ENCODE assay signal across 33 cellular contexts in the genomic region with DNA sequence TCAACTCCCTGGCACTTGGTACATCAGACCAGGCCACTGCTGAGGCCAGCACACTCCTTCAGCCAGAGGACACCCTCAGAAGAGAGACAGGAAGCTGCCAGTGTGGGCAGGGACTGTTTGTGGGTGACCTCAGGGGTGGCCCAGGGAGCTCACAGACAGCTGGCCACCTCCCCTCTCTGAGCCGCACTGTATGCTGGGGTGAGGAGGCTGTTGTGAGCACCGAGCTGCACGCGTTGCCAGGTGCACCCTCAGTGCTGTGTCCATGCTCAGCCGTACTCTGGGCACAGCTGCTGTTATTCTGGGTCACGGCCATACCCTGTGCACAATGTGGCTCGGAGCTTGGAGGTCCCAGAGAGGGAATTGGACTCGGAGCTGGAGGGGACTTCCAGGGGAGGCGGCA.
DNase-seq lines count a peak whose midpoint lies in the region; ATAC-seq, FAIRE-seq and TF ChIP-seq lines count a peak whose summit lies in the region.
"Had no signal": no experiment of that assay in that cellular context is flagged by ENCODE, and none has a peak within 500 bp of the region (broad histone marks: within the 10 kb centered on the region; RNA-seq: fewer than 3 reads in every experiment).

No MANE protein-coding gene starts in this region.

- H3K27me3 ChIP-seq in BLaER1, result no peaks in the 10 kb centered on the region
- no peaks in the 10 kb centered on the region for H3K27me3 ChIP-seq in Panc1 (ENCODE audit: control insufficient read depth, insufficient read depth, low read length)
- no peaks in the 10 kb centered on the region for H3K27me3 ChIP-seq in heart right ventricle
- no peaks in the 10 kb centered on the region for H3K27me3 ChIP-seq in pancreas
- peaks cover 0 to 6% (median 0%) of the 10 kb centered on the region in 3 donors for H3K27me3 ChIP-seq in stomach
- H3K27me3 ChIP-seq: breast epithelium, SJCRH30 had no signal

- DNase-seq in Panc1 (ENCODE audit: low read depth, low spot score), result no peak
- no peak for DNase-seq in heart right ventricle
- peak in 1 of 6 donors; percentile 25 for DNase-seq in pancreas
- no peak for DNase-seq in GM19240 (ENCODE audit: insufficient read length, low spot score)
- no peak for DNase-seq in activated naive CD4-positive, alpha-beta T cell treated with anti-CD3 and anti-CD28 coated beads for 36 hours
- DNase-seq in stomach, result no peak
- DNase-seq: activated CD4-positive, alpha-beta T cell treated with anti-CD3 and anti-CD28 coated beads, Interleukin-2, amount 10 ng/mL, durations not matched to agents 24 days and 14 days; activated effector memory CD4-positive, alpha-beta T cell treated with Interleukin-2 at 50 U/mL for 16 hours; COR-L47; left lung; MM.1S; naive thymus-derived CD8-positive, alpha-beta T cell; NCI-H1417; NCI-H2081 treated with DMSO at 0.1 percent for 48 hours; NCI-H345; NCI-H748 treated with DMSO at 0.1 percent for 48 hours; occipital lobe; retina; SJCRH30; stimulated activated CD4-positive, alpha-beta T cell treated with anti-CD3 and anti-CD28 coated beads, Interleukin-2, amount 100 ng/mL, for 48 hours; SW 1271; T1000 had no signal

- BruUV-seq in Panc1 (replicated peaks; lab: Mats Ljungman, UMichigan), result no TSS peak

- no peak overlapping the region for H3K9ac ChIP-seq in BLaER1
- H3K9ac ChIP-seq: KMS-11 had no signal

- H3K27ac ChIP-seq in BLaER1 (no peak overlapping the region), Panc1 (ENCODE audit: low read length) (no peak overlapping the region), heart right ventricle (no peak overlapping the region), pancreas (no peak overlapping the region), stomach (no peak overlapping the region)
- H3K27ac ChIP-seq: breast epithelium, KMS-11, left lung, SJCRH30 had no signal

- ATAC-seq in Panc1 (0 out of 2 replicates have a peak, but pooled peaks have one; percentile 34), heart right ventricle (peak; percentile 19 to 71 (median 48)), pancreas (peak in 3 of 4 donors; percentile 57 to 90 (median 87)), GM18909 (IDR thresholded peaks at IDR 0.05; ENCODE audit: poor library complexity, unreplicated experiment) (no peak)
- ATAC-seq: left lung; naive thymus-derived CD8-positive, alpha-beta T cell; WTC11 had no signal

- POLR2A ChIA-PET in Panc1 (lab: Charles Lee), result no interaction called here

- WGBS in heart right ventricle, 2 donors, result 75 to 80% methylated on average over 9 of the region's 9 CpGs
- 73 to 76% methylated on average over 9 of the region's 9 CpGs for WGBS in pancreas, 2 donors
- 75 to 88% (median 80%) methylated on average over 3 to 9 of the region's 9 CpGs for WGBS in stomach, 5 donors

- H3K4me3 Mint-ChIP-seq in activated naive CD4-positive, alpha-beta T cell treated with anti-CD3 and anti-CD28 coated beads for 36 hours, result no peak overlapping the region
- H3K4me3 Mint-ChIP-seq: activated CD4-positive, alpha-beta T cell treated with anti-CD3 and anti-CD28 coated beads, Interleukin-2, amount 10 ng/mL, durations not matched to agents 24 days and 14 days; activated naive CD8-positive, alpha-beta T cell; H9; naive thymus-derived CD8-positive, alpha-beta T cell; type B pancreatic cell; WTC11 had no signal

- CTCF ChIA-PET in Panc1 (lab: Charles Lee), result no interaction called here
- CTCF ChIA-PET in activated naive CD4-positive, alpha-beta T cell treated with anti-CD3 and anti-CD28 coated beads for 36 hours (lab: Charles Lee), result no interaction called here

- TF ChIP-seq POLR2A in stomach (IDR thresholded peaks at IDR 0.05), result no peak

- intact Hi-C loops in Panc1 (cut with micrococcal nuclease; ENCODE audit: unreplicated experiment) (no loop called here), heart right ventricle (cut with DNase I) (loop anchor here in 2 of 10 donors (5.0 kb wide), 2 partner anchors 54 to 59 kb away; a partner anchor contains a TSS), pancreas (cut with DNase I) (no loop called here), stomach (cut with DNase I; ENCODE audit: low total_unique reads) (no loop called here)
- intact Hi-C loops in activated naive CD4-positive, alpha-beta T cell treated with anti-CD3 and anti-CD28 coated beads for 36 hours (cut with micrococcal nuclease), result no loop called here

- H3K4me3 ChIP-seq in BLaER1, result no peak overlapping the region
- no peak overlapping the region for H3K4me3 ChIP-seq in Panc1 (ENCODE audit: low read depth in 2 of 2, low read length in 2 of 2)
- no peak overlapping the region for H3K4me3 ChIP-seq in heart right ventricle
- H3K4me3 ChIP-seq in pancreas, result no peak overlapping the region
- no peak overlapping the region for H3K4me3 ChIP-seq in stomach
- H3K4me3 ChIP-seq: breast epithelium, left lung, SJCRH30 had no signal

- no peak overlapping the region for H3K27ac Mint-ChIP-seq in activated naive CD4-positive, alpha-beta T cell treated with anti-CD3 and anti-CD28 coated beads for 36 hours
- H3K27ac Mint-ChIP-seq: activated CD4-positive, alpha-beta T cell treated with anti-CD3 and anti-CD28 coated beads, Interleukin-2, amount 10 ng/mL, durations not matched to agents 24 days and 14 days; activated naive CD8-positive, alpha-beta T cell; H9; naive thymus-derived CD8-positive, alpha-beta T cell; type B pancreatic cell; WTC11 had no signal

- no peaks in the 10 kb centered on the region for H3K36me3 ChIP-seq in BLaER1
- no peaks in the 10 kb centered on the region for H3K36me3 ChIP-seq in Panc1 (ENCODE audit: control insufficient read depth, insufficient read depth, low read length)
- H3K36me3 ChIP-seq in heart right ventricle, result no peaks in the 10 kb centered on the region
- no peaks in the 10 kb centered on the region for H3K36me3 ChIP-seq in pancreas
- H3K36me3 ChIP-seq in stomach, result no peaks in the 10 kb centered on the region
- H3K36me3 ChIP-seq: breast epithelium, left lung, SJCRH30 had no signal

- H3K36me3 Mint-ChIP-seq in activated naive CD4-positive, alpha-beta T cell treated with anti-CD3 and anti-CD28 coated beads for 36 hours (ENCODE audit: low read depth), result no peaks in the 10 kb centered on the region
- H3K36me3 Mint-ChIP-seq: naive thymus-derived CD8-positive, alpha-beta T cell; WTC11 had no signal

- no peaks in the 10 kb centered on the region for H3K9me3 Mint-ChIP-seq in activated naive CD4-positive, alpha-beta T cell treated with anti-CD3 and anti-CD28 coated beads for 36 hours

- H4K20me1 ChIP-seq in BLaER1, result no peaks in the 10 kb centered on the region

- no peak for FAIRE-seq in pancreas (lab: Jason Lieb, UNC)
- FAIRE-seq: G401.6, islet of Langerhans, RCC 7860 had no signal

- no peak for TF ChIP-seq CTCF in Panc1 (IDR thresholded peaks at IDR 0.05)
- TF ChIP-seq CTCF in heart right ventricle (IDR thresholded peaks at IDR 0.05), result no peak
- no peak for TF ChIP-seq CTCF in pancreas (IDR thresholded peaks at IDR 0.05)
- TF ChIP-seq CTCF in stomach (IDR thresholded peaks at IDR 0.05), result no peak

- TF ChIP-seq EP300 in stomach (IDR thresholded peaks at IDR 0.05), result no peak

- H3K27me3 Mint-ChIP-seq in activated naive CD4-positive, alpha-beta T cell treated with anti-CD3 and anti-CD28 coated beads for 36 hours (ENCODE audit: low read depth), result peaks cover 7% of the 10 kb centered on the region
- H3K27me3 Mint-ChIP-seq: type B pancreatic cell had no signal

- no peaks in the 10 kb centered on the region for H3K4me1 Mint-ChIP-seq in activated naive CD4-positive, alpha-beta T cell treated with anti-CD3 and anti-CD28 coated beads for 36 hours (ENCODE audit: low read depth)
- H3K4me1 Mint-ChIP-seq: activated CD4-positive, alpha-beta T cell treated with anti-CD3 and anti-CD28 coated beads, Interleukin-2, amount 10 ng/mL, durations not matched to agents 24 days and 14 days; naive thymus-derived CD8-positive, alpha-beta T cell; WTC11 had no signal

- in situ Hi-C loops in Panc1 (cut with HindIII; ENCODE audit: low pct_unique_long_range_greater_than_20kb, low sequenced_read_pairs), result no loop called here

- H3K9me3 ChIP-seq in BLaER1, result no peaks in the 10 kb centered on the region
- H3K9me3 ChIP-seq in Panc1 (ENCODE audit: control insufficient read depth, insufficient read depth, low read depth, low read length), result no peaks in the 10 kb centered on the region
- peaks cover 0 to under 1% (median 0%) of the 10 kb centered on the region in 11 donors for H3K9me3 ChIP-seq in heart right ventricle
- no peaks in the 10 kb centered on the region for H3K9me3 ChIP-seq in pancreas
- H3K9me3 ChIP-seq in stomach, result no peaks in the 10 kb centered on the region
- H3K9me3 ChIP-seq: left lung had no signal

- H3K4me2 ChIP-seq in BLaER1, result 0 out of 2 replicates have a peak overlapping the region, but pooled peaks have one; percentile 3
- H3K4me2 ChIP-seq: KMS-11 had no signal

- H3K4me1 ChIP-seq in BLaER1, result peaks cover 43% of the 10 kb centered on the region
- no peaks in the 10 kb centered on the region; the same call in 1 of the 2 replicates for H3K4me1 ChIP-seq in Panc1 (ENCODE audit: control insufficient read depth, insufficient read depth, low read length)
- peaks cover 0 to 32% (median 6%) of the 10 kb centered on the region in 9 donors for H3K4me1 ChIP-seq in heart right ventricle
- H3K4me1 ChIP-seq in pancreas, result no peaks in the 10 kb centered on the region
- no peaks in the 10 kb centered on the region for H3K4me1 ChIP-seq in stomach
- H3K4me1 ChIP-seq: breast epithelium, left lung had no signal
